Comparison of ENCODE assay signal across 1 cellular context in genomic region chr3:50549226-50549625, GRCh38.
TF ChIP-seq lines count a peak whose summit lies in the region.

No MANE protein-coding gene starts in this region.

TF ChIP-seq in IMR-90, 13 proteins besides CTCF, POLR2A, EP300 and RAD21 (continued from another document):
- no peak for TF ChIP-seq MXI1 (IDR thresholded peaks at IDR 0.05; ENCODE audit: borderline replicate concordance, low read depth, low read length)
TF ChIP-seq in IMR-90: peak in this region for 0.
